In genomic region chr2:58803192-58803591, GRCh38 we compare ENCODE assay signal across 26 cellular contexts.
"Had no signal": no experiment of that assay in that cellular context is flagged by ENCODE, and none has a peak within 500 bp of the region (broad histone marks: within the 10 kb centered on the region; RNA-seq: fewer than 3 reads in every experiment).

No MANE protein-coding gene starts in this region.

- H3K79me2 ChIP-seq: parathyroid adenoma had no signal

- DNase-seq: activated CD4-positive, alpha-beta T cell treated with anti-CD3 and anti-CD28 coated beads for 4 hours; activated CD8-positive, alpha-beta T cell treated with anti-CD3 and anti-CD28 coated beads for 36 hours; activated naive CD4-positive, alpha-beta T cell; activated naive CD8-positive, alpha-beta T cell treated with anti-CD3 and anti-CD28 coated beads, Interleukin-2, amount 10 ng/mL, durations not matched to agents 7 days and 5 days; activated T-cell treated with anti-CD3 and anti-CD28 coated beads, Interleukin-2, amount 50 U/mL, for 1 hour; body of pancreas; caudate nucleus; endodermal cell; foreskin keratinocyte; glutamatergic neuron; hippocampal formation; islet precursor cell; left colon; lower lobe of right lung; sigmoid colon; stimulated activated CD4-positive, alpha-beta T cell treated with anti-CD3 and anti-CD28 coated beads, Interleukin-4, amount 100 ng/mL, for 4 hours; testis had no signal

- H3K9me3 ChIP-seq: body of pancreas, lower lobe of right lung, neutrophil, sigmoid colon, testis had no signal

- H3K27me3 ChIP-seq: body of pancreas, foreskin keratinocyte, neutrophil, sigmoid colon, testis had no signal

- H3K4me1 Mint-ChIP-seq: activated T-helper 17 cell treated with anti-CD3 and anti-CD28 coated beads, Interleukin-2, amount 50 U/mL, for 72 hours; endodermal cell; stimulated activated memory B cell treated with anti-CD40 and anti-IgM and Interleukin-4, amounts not matched to agents 10 μg/mL and 1 μg/mL and 100 μg/mL, for 72 hours had no signal

- H3K4me1 ChIP-seq: body of pancreas, foreskin keratinocyte, lower lobe of right lung, parathyroid adenoma, sigmoid colon, testis had no signal

- ATAC-seq: activated CD8-positive, alpha-beta T cell treated with anti-CD3 and anti-CD28 coated beads for 36 hours; activated T-helper 17 cell treated with anti-CD3 and anti-CD28 coated beads, Interleukin-2, amount 50 U/mL, for 72 hours; body of pancreas; foreskin keratinocyte; left colon; lower lobe of right lung; natural killer cell treated with Interleukin-12 subunit alpha and Interleukin-12 subunit beta and Interleukin-15 and Interleukin-18, amount 100 ng/mL, for 72 hours; stimulated activated memory B cell treated with anti-CD40 and anti-IgM and Interleukin-4, amounts not matched to agents 10 μg/mL and 1 μg/mL and 100 μg/mL, for 72 hours; WTC11 had no signal

- H2AFZ ChIP-seq: parathyroid adenoma had no signal

- H3K27ac Mint-ChIP-seq: activated CD8-positive, alpha-beta T cell treated with anti-CD3 and anti-CD28 coated beads for 36 hours; activated naive CD8-positive, alpha-beta T cell treated with anti-CD3 and anti-CD28 coated beads, Interleukin-2, amount 10 ng/mL, durations not matched to agents 7 days and 5 days; activated T-helper 17 cell treated with anti-CD3 and anti-CD28 coated beads, Interleukin-2, amount 50 U/mL, for 72 hours; endodermal cell; mesothelial cell of epicardium; natural killer cell treated with Interleukin-12 subunit alpha and Interleukin-12 subunit beta and Interleukin-15 and Interleukin-18, amount 100 ng/mL, for 72 hours; stimulated activated memory B cell treated with anti-CD40 and anti-IgM and Interleukin-4, amounts not matched to agents 10 μg/mL and 1 μg/mL and 100 μg/mL, for 72 hours; type B pancreatic cell; WTC11 had no signal

- H3K36me3 ChIP-seq: lower lobe of right lung, neutrophil, sigmoid colon had no signal

- H3K4me3 ChIP-seq: body of pancreas, lower lobe of right lung, sigmoid colon, testis had no signal

- H3K27me3 Mint-ChIP-seq: activated CD8-positive, alpha-beta T cell treated with anti-CD3 and anti-CD28 coated beads for 36 hours; activated naive CD8-positive, alpha-beta T cell treated with anti-CD3 and anti-CD28 coated beads, Interleukin-2, amount 10 ng/mL, durations not matched to agents 7 days and 5 days; activated T-helper 17 cell treated with anti-CD3 and anti-CD28 coated beads, Interleukin-2, amount 50 U/mL, for 72 hours; natural killer cell treated with Interleukin-12 subunit alpha and Interleukin-12 subunit beta and Interleukin-15 and Interleukin-18, amount 100 ng/mL, for 72 hours; type B pancreatic cell had no signal

- H3K36me3 Mint-ChIP-seq: activated naive CD8-positive, alpha-beta T cell treated with anti-CD3 and anti-CD28 coated beads, Interleukin-2, amount 10 ng/mL, durations not matched to agents 7 days and 5 days; mesothelial cell of epicardium; natural killer cell treated with Interleukin-12 subunit alpha and Interleukin-12 subunit beta and Interleukin-15 and Interleukin-18, amount 100 ng/mL, for 72 hours; stimulated activated memory B cell treated with anti-CD40 and anti-IgM and Interleukin-4, amounts not matched to agents 10 μg/mL and 1 μg/mL and 100 μg/mL, for 72 hours; type B pancreatic cell; WTC11 had no signal

- H3K27ac ChIP-seq: body of pancreas, epithelial cell of prostate, foreskin keratinocyte, lower lobe of right lung, neutrophil, parathyroid adenoma, sigmoid colon, testis had no signal

- H3K4me3 Mint-ChIP-seq: activated CD8-positive, alpha-beta T cell treated with anti-CD3 and anti-CD28 coated beads for 36 hours; activated naive CD8-positive, alpha-beta T cell treated with anti-CD3 and anti-CD28 coated beads, Interleukin-2, amount 10 ng/mL, durations not matched to agents 7 days and 5 days; activated T-helper 17 cell treated with anti-CD3 and anti-CD28 coated beads, Interleukin-2, amount 50 U/mL, for 72 hours; endodermal cell; mesothelial cell of epicardium; natural killer cell treated with Interleukin-12 subunit alpha and Interleukin-12 subunit beta and Interleukin-15 and Interleukin-18, amount 100 ng/mL, for 72 hours; stimulated activated memory B cell treated with anti-CD40 and anti-IgM and Interleukin-4, amounts not matched to agents 10 μg/mL and 1 μg/mL and 100 μg/mL, for 72 hours; type B pancreatic cell; WTC11 had no signal

- H3K9ac ChIP-seq: parathyroid adenoma had no signal

- H3K9me3 Mint-ChIP-seq: activated naive CD8-positive, alpha-beta T cell treated with anti-CD3 and anti-CD28 coated beads, Interleukin-2, amount 10 ng/mL, durations not matched to agents 7 days and 5 days; endodermal cell; mesothelial cell of epicardium; natural killer cell treated with Interleukin-12 subunit alpha and Interleukin-12 subunit beta and Interleukin-15 and Interleukin-18, amount 100 ng/mL, for 72 hours; type B pancreatic cell; WTC11 had no signal
